Comparison of ENCODE assay signal across 8 cellular contexts in genomic region chr19:4089400-4089908, GRCh38.
A peak's percentile ranks its signal among the peaks of the same experiment; 100 is the strongest.
DNase-seq lines count a peak whose midpoint lies in the region; TF ChIP-seq lines count a peak whose summit lies in the region.

No MANE protein-coding gene starts in this region.

- TF ChIP-seq POLR2A in GM19193 (IDR thresholded peaks at IDR 0.05; ENCODE audit: extremely low read depth, insufficient read depth, insufficient read length) = peak; percentile 53

- intact Hi-C loops in dendritic cell treated with granulocyte-macrophage colony-stimulating factor and Interleukin-4, amounts not matched to agents 40 ng/mL and 50 ng/mL, for 4 days (cut with micrococcal nuclease) = no loop called here

- DNase-seq in SW480 (ENCODE audit: low spot score) = peak; percentile 84
- DNase-seq in stimulated activated CD4-positive, alpha-beta T cell treated with anti-CD3 and anti-CD28 coated beads, Interleukin-4, amount 100 ng/mL, for 24 hours = peak; percentile 44
- DNase-seq in OCI-M2 (lab: John Stamatoyannopoulos, UW; ENCODE audit: unreplicated experiment) = no peak
- DNase-seq in NCI-H1417 (lab: John Stamatoyannopoulos, UW) = no peak
- no peak for DNase-seq in LoVo (ENCODE audit: low spot score)
- no peak for DNase-seq in DMS79 treated with DMSO at 0.1 percent for 48 hours (lab: John Stamatoyannopoulos, UW)

- peaks cover 64% of the 10 kb centered on the region for H3K36me3 Mint-ChIP-seq in dendritic cell treated with granulocyte-macrophage colony-stimulating factor and Interleukin-4, amounts not matched to agents 40 ng/mL and 50 ng/mL, for 4 days (ENCODE audit: low read depth)

- peak overlapping the region; percentile 96 for H3K27ac Mint-ChIP-seq in dendritic cell treated with granulocyte-macrophage colony-stimulating factor and Interleukin-4, amounts not matched to agents 40 ng/mL and 50 ng/mL, for 4 days

- peaks cover 48% of the 10 kb centered on the region for H3K4me1 Mint-ChIP-seq in dendritic cell treated with granulocyte-macrophage colony-stimulating factor and Interleukin-4, amounts not matched to agents 40 ng/mL and 50 ng/mL, for 4 days (ENCODE audit: low read depth)

- no peaks in the 10 kb centered on the region for H3K27me3 Mint-ChIP-seq in dendritic cell treated with granulocyte-macrophage colony-stimulating factor and Interleukin-4, amounts not matched to agents 40 ng/mL and 50 ng/mL, for 4 days

- H3K4me3 Mint-ChIP-seq in dendritic cell treated with granulocyte-macrophage colony-stimulating factor and Interleukin-4, amounts not matched to agents 40 ng/mL and 50 ng/mL, for 4 days = peak overlapping the region; percentile 93

- H3K9me3 Mint-ChIP-seq in dendritic cell treated with granulocyte-macrophage colony-stimulating factor and Interleukin-4, amounts not matched to agents 40 ng/mL and 50 ng/mL, for 4 days = no peaks in the 10 kb centered on the region

Comparison
In these comparisons a context has a peak if more than half of its experiments do, and no peak if none do; other contexts are left out.
1. DNase-seq: peak in SW480 (single experiment) and stimulated activated CD4-positive, alpha-beta T cell treated with anti-CD3 and anti-CD28 coated beads, Interleukin-4, amount 100 ng/mL, for 24 hours (single experiment); none in OCI-M2 (single experiment), NCI-H1417 (0 of 3), LoVo (single experiment) and DMS79 treated with DMSO at 0.1 percent for 48 hours (single experiment).